In the genomic region with DNA sequence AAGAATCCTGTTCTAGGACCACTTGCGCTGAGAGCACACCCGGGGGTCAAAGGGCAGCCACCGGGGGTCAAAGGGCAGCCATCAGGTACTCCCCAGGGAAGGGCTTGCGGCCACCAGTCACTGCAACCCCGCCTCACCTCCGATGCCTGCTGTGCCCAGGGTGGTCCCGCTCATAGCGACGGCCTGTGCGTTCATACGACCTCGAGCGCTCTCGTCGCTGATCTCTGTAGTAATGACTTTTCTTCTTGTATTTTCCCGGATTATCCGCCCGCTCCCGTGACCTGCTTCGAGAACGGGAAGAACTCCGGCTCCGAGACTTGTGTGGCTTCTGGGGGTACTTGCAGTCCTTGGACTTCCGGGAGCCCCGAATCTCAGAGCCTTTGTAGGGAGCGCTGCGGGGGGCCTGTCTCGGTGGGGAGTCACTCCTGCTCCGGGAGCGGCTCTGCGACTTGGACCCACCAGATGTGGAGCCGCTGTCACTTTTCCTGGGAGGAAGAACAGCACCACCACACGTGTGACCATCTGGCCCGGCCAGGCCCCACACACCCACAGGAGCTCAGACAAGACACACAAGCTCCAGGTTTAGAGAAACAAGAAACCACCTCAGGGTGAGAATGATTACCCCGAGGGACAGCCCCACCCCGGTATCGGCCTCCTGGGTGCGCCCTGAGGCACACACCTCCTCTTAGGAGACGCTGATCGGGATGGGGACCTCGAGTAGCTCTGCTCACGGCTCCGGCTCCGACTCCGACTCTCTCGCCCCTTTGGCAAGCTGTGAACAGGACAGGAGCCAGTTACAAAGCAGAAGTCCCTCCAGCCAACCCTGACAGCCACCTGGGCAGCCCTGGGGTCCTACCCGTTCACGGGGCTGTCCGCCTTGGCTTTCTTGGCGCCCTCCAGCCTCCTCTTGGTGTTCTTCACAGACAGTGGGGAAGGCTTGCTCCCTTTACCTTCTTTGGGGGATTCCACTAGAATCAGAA, we compare ENCODE assay signal across 20 cellular contexts. TPM values are rescaled to one million over a fixed set of nuclear protein-coding genes. Genes with fewer than 3 reads are reported as not detected.
DNase-seq lines count a peak whose midpoint lies in the region; ATAC-seq, FAIRE-seq and TF ChIP-seq lines count a peak whose summit lies in the region.
"Had no signal": no experiment of that assay in that cellular context is flagged by ENCODE, and none has a peak within 500 bp of the region (broad histone marks: within the 10 kb centered on the region; RNA-seq: fewer than 3 reads in every experiment).

No MANE protein-coding gene starts in this region.

- H3K9me3 Mint-ChIP-seq in endothelial cell (ENCODE audit: unreplicated experiment) = no peaks in the 10 kb centered on the region
- H3K9me3 Mint-ChIP-seq: CD4-positive, alpha-beta memory T cell; HFFc6 had no signal

- H2AFZ ChIP-seq in K562 (ENCODE audit: low read depth, low read length) (no peak overlapping the region), neuronal stem cell (ENCODE audit: low read length) (no peak overlapping the region)

- H3K9ac ChIP-seq in K562 (ENCODE audit: insufficient read depth in 1 of 2, low read depth in 2 of 2, low read length in 2 of 2) = no peak overlapping the region
- H3K9ac ChIP-seq in neuronal stem cell (ENCODE audit: low read depth, low read length, poor library complexity) = no peak overlapping the region
- H3K9ac ChIP-seq: BLaER1, SK-N-SH had no signal

- H3K4me2 ChIP-seq in K562 (ENCODE audit: insufficient read depth, low read length) (no peak overlapping the region), neuronal stem cell (ENCODE audit: insufficient read depth, low read length, poor library complexity, severe bottlenecking) (no peak overlapping the region)
- H3K4me2 ChIP-seq: A549, BLaER1, SK-N-SH had no signal

- BruUV-seq in K562 (replicated peaks; lab: Mats Ljungman, UMichigan) = no TSS peak

- TF ChIP-seq POLR2A in GM12891 (IDR thresholded peaks at IDR 0.05; ENCODE audit: low read depth, low read length) = peak; percentile 20; the same call in 1 of the 2 replicates
- no peak for TF ChIP-seq POLR2A in K562 (conservative IDR thresholded peaks at IDR 0.05)

- H2BK5ac ChIP-seq in neuronal stem cell (ENCODE audit: low read length) = peak overlapping the region; percentile 7

- H2BK120ac ChIP-seq in neuronal stem cell (ENCODE audit: low read depth, low read length) = no peak overlapping the region

- intact Hi-C loops in K562 (cut with micrococcal nuclease) = no loop called here

- no peak overlapping the region for H4K91ac ChIP-seq in neuronal stem cell (ENCODE audit: low read depth, low read length, poor library complexity)

- CTCF ChIA-PET in K562 (lab: Yijun Ruan, JAX; ENCODE audit: low intra/inter-chr PET ratio) = no interaction called here

- no peak overlapping the region for H3K18ac ChIP-seq in neuronal stem cell (ENCODE audit: low read length)

- peaks cover 3% of the 10 kb centered on the region for H3K79me1 ChIP-seq in neuronal stem cell (ENCODE audit: low read depth, low read length)

- ATAC-seq in K562 = no peak
- ATAC-seq in GM19463 (IDR thresholded peaks at IDR 0.05; ENCODE audit: unreplicated experiment) = no peak
- ATAC-seq: A549 had no signal

- no peak overlapping the region for H2BK12ac ChIP-seq in neuronal stem cell (ENCODE audit: low read length)

- peaks cover 3% of the 10 kb centered on the region for H3K27me3 Mint-ChIP-seq in endothelial cell (ENCODE audit: unreplicated experiment)
- H3K27me3 Mint-ChIP-seq: CD4-positive, alpha-beta memory T cell had no signal

- no peaks in the 10 kb centered on the region for H3K27me3 ChIP-seq in K562 (ENCODE audit: control insufficient read depth in 2 of 2, insufficient read depth in 2 of 2, low read length in 2 of 2)
- H3K27me3 ChIP-seq in neuronal stem cell (ENCODE audit: control insufficient read depth in 3 of 3, insufficient read depth in 3 of 3, low read depth in 1 of 3, low read length in 3 of 3) = no peaks in the 10 kb centered on the region
- H3K27me3 ChIP-seq: BLaER1 had no signal

- H3K4ac ChIP-seq in neuronal stem cell (ENCODE audit: low read length) = no peak overlapping the region

- no peak for TF ChIP-seq CTCF in K562 (IDR thresholded peaks at IDR 0.05 in 2 of 3, conservative IDR thresholded peaks at IDR 0.05 in 1 of 3; ENCODE audit: insufficient read depth in 2 of 3, low read depth in 1 of 3, low read length in 3 of 3)
- TF ChIP-seq CTCF in endothelial cell (IDR thresholded peaks at IDR 0.05; ENCODE audit: unreplicated experiment) = no peak

- no peak overlapping the region for H4K8ac ChIP-seq in neuronal stem cell (ENCODE audit: low read depth, low read length)

- no peak overlapping the region for H2AK5ac ChIP-seq in neuronal stem cell (ENCODE audit: low read depth, low read length)

- H3K9me3 ChIP-seq in K562 (replicated peaks; ENCODE audit: control insufficient read depth, insufficient read depth, low read depth, low read length) (no peaks in the 10 kb centered on the region), neuronal stem cell (replicated peaks in 1 of 2; ENCODE audit: control insufficient read depth in 2 of 2, insufficient read depth in 1 of 2, low read depth in 1 of 2, low read length in 2 of 2) (peaks cover 0 to 10% of the 10 kb centered on the region in 2 donors)
- H3K9me3 ChIP-seq: A549, SK-N-SH had no signal

- H2BK15ac ChIP-seq in neuronal stem cell (ENCODE audit: low read length) = no peak overlapping the region

- H3K27ac ChIP-seq in K562 (ENCODE audit: extremely low read depth, low read depth, low read length) (no peak overlapping the region), neuronal stem cell (replicated peaks; ENCODE audit: low read length) (no peak overlapping the region)
- H3K27ac ChIP-seq: A549, BLaER1 had no signal

- H3K14ac ChIP-seq in neuronal stem cell (ENCODE audit: low read length) = no peak overlapping the region

- H3K4me3 Mint-ChIP-seq in endothelial cell (ENCODE audit: unreplicated experiment) = no peak overlapping the region
- H3K4me3 Mint-ChIP-seq: CD4-positive, alpha-beta memory T cell; HFFc6 had no signal

- DNase-seq in GM12891 (ENCODE audit: insufficient read length, low spot score) (no peak), K562 (ENCODE audit: extremely low read depth in 1 of 4, low spot score in 3 of 4) (peak in 1 of 4 experiments; percentile 42), neuronal stem cell (ENCODE audit: low spot score) (no peak), endothelial cell (ENCODE audit: low spot score) (no peak)
- DNase-seq: Calu3; CD4-positive, alpha-beta memory T cell; GF-D8; HFFc6; NCI-H1417 treated with DMSO at 0.1 percent for 48 hours; NCI-H1930; NCI-H226; NCI-H524; NCI-H82; OCI-M1; SHP77 treated with DMSO at 0.1 percent for 48 hours; SK-N-SH had no signal

- POLR2A ChIA-PET in K562 (lab: Yijun Ruan, JAX) = interaction anchor here (0.6 to 7.1 kb wide), 9 partner anchors 10 to 519 kb away, joined by 3 to 58 read pairs (median 3); partner anchors contain the start of genes AURKAIP1 and CCNL2

- H3K4me3 ChIP-seq in K562 (no peak overlapping the region), neuronal stem cell (ENCODE audit: low read length in 2 of 2) (no peak overlapping the region)
- H3K4me3 ChIP-seq: A549, BLaER1 had no signal

- in situ Hi-C loops in K562 (cut with MboI) = no loop called here

- TF ChIP-seq RAD21 in K562 (CRISPR knock-in tag; conservative IDR thresholded peaks at IDR 0.05 in 1 of 2, IDR thresholded peaks at IDR 0.05 in 1 of 2) = no peak

- 98% methylated on average over 47 of the region's 50 CpGs for WGBS in K562 (ENCODE audit: insufficient coverage, low coverage, missing lambda C conversion rate)
- no CpG with 5 or more reads among the region's 50 CpGs for WGBS in neuronal stem cell (ENCODE audit: extremely low coverage in 2 of 2, insufficient read length in 2 of 2, insufficient replicate concordance in 1 of 2), 2 donors

- peaks cover 5% of the 10 kb centered on the region for H3K4me1 Mint-ChIP-seq in endothelial cell (ENCODE audit: unreplicated experiment)

- 0 out of 3 replicates have a peak, but pooled peaks cover 5% of the 10 kb centered on the region for H3K79me2 ChIP-seq in K562 (ENCODE audit: control insufficient read depth, insufficient read depth, low read length)

- H3K23ac ChIP-seq in neuronal stem cell (ENCODE audit: low read depth, low read length, poor library complexity) = no peak overlapping the region

- H3K4me1 ChIP-seq in K562 (replicated peaks in 1 of 2; ENCODE audit: control insufficient read depth in 2 of 2, insufficient read depth in 2 of 2, low read length in 2 of 2) (peaks cover 6 to 12% of the 10 kb centered on the region in 2 experiments; a peak in 4 of 5 replicates), neuronal stem cell (ENCODE audit: control insufficient read depth in 2 of 2, insufficient read depth in 1 of 2, low read depth in 1 of 2, low read length in 2 of 2) (no peaks in the 10 kb centered on the region)
- H3K4me1 ChIP-seq: A549, BLaER1 had no signal

- no peak overlapping the region for H3K27ac Mint-ChIP-seq in endothelial cell (ENCODE audit: unreplicated experiment)
- H3K27ac Mint-ChIP-seq: HFFc6 had no signal

- no peaks in the 10 kb centered on the region for H4K20me1 ChIP-seq in K562 (replicated peaks; ENCODE audit: control insufficient read depth, insufficient read depth, low read length)

- FAIRE-seq in GM12891 (lab: Jason Lieb, UNC) = no peak
- no peak for FAIRE-seq in K562 (lab: Jason Lieb, UNC)
- FAIRE-seq: A549, H1 had no signal

- TF ChIP-seq EP300 in K562 (IDR thresholded peaks at IDR 0.05; ENCODE audit: low read length) = no peak

- H3K36me3 ChIP-seq in K562 (ENCODE audit: control insufficient read depth, insufficient read depth, low read length) (peaks cover 71% of the 10 kb centered on the region), neuronal stem cell (replicated peaks in 1 of 2; ENCODE audit: control insufficient read depth in 2 of 2, insufficient read depth in 2 of 2, low read length in 2 of 2) (peaks cover 51 to 74% of the 10 kb centered on the region in 2 donors)

- H3K36me3 Mint-ChIP-seq in endothelial cell (ENCODE audit: low read depth, unreplicated experiment) = peaks cover 46% of the 10 kb centered on the region

- no peaks in the 10 kb centered on the region for H3K9me1 ChIP-seq in K562 (ENCODE audit: control insufficient read depth, insufficient read depth, low read length)

RNA-seq across cellular contexts. Expression of gene CCNL2, which starts 11.7 kb away (rescaled TPM):
- 47.3 TPM for polyA plus RNA-seq in GM12891 (2012; ENCODE audit: low read depth, missing spikeins)
- 996 and 1,265 TPM in 2 replicates for total RNA-seq in K562 (2011; cell fraction: chromatin; rRNA removed; ENCODE audit: low replicate concordance)
- total RNA-seq in K562 (2011; cell fraction: nucleolus; rRNA removed) = 508 and 525 TPM in 2 replicates
- 788 and 831 TPM in 2 replicates for total RNA-seq in K562 (2011; cell fraction: nucleoplasm; rRNA removed)
- total RNA-seq in K562 (2014; rRNA removed) = 147 and 176 TPM in 2 replicates
- total RNA-seq in K562 (2014; rRNA removed; fragmentation: Illumina TruSeq; extraction: Trizol) = 65.1 and 66.7 TPM in 2 replicates
- 91.0 and 94.5 TPM in 2 replicates for total RNA-seq in K562 (2015; rRNA removed; fragmentation: Illumina TruSeq; extraction: Trizol)
- total RNA-seq in K562 (2021) = 141 and 167 TPM in 2 replicates
- 236 and 265 TPM in 2 replicates for polyA plus RNA-seq in K562 (2011; rRNA removed)
- 71.9 and 133 TPM in 2 replicates for polyA plus RNA-seq in K562 (2011; cell fraction: cytosol; rRNA removed)
- 2,539 and 2,548 TPM in 2 replicates for polyA plus RNA-seq in K562 (2011; cell fraction: nucleus; rRNA removed)
- 104 and 250 TPM in 2 replicates for polyA plus RNA-seq in K562 (2012)
- polyA plus RNA-seq in K562 (2014; fragmentation: Illumina TruSeq; extraction: Trizol) = 81.0 and 89.7 TPM in 2 replicates
- 1 to 10 TPM; 2.8 to 5.6 TPM for polyA plus RNA-seq in K562 (2014; fragmentation: Nextera tagmentation; extraction: Ambion mirVana)
- polyA plus RNA-seq in K562 (2014; rRNA removed) = 245 and 287 TPM in 2 replicates
- 70.2 and 76.2 TPM in 2 replicates for polyA minus RNA-seq in K562 (2011; rRNA and poly(A)+ RNA removed)
- 31.4 and 45.0 TPM in 2 replicates for polyA minus RNA-seq in K562 (2011; cell fraction: cytosol; rRNA and poly(A)+ RNA removed)
- 260 and 342 TPM in 2 replicates for polyA minus RNA-seq in K562 (2011; cell fraction: nucleus; rRNA and poly(A)+ RNA removed)
- polyA plus RNA-seq in neuronal stem cell (2013, experiment 1 of 2) = 91.8 TPM
- polyA plus RNA-seq in neuronal stem cell (2013, experiment 2 of 2) = 90.5 TPM
- 266 TPM for total RNA-seq in endothelial cell (ENCODE audit: unreplicated experiment)

RNA-seq across cellular contexts. Expression of gene AURKAIP1, which starts 12.4 kb away (rescaled TPM):
- 101 TPM for polyA plus RNA-seq in GM12891 (2012; ENCODE audit: low read depth, missing spikeins)
- total RNA-seq in K562 (2011; cell fraction: chromatin; rRNA removed; ENCODE audit: low replicate concordance) = 23.0 and 76.1 TPM in 2 replicates
- total RNA-seq in K562 (2011; cell fraction: nucleolus; rRNA removed) = 97.2 and 110 TPM in 2 replicates
- total RNA-seq in K562 (2011; cell fraction: nucleoplasm; rRNA removed) = 49.6 and 53.2 TPM in 2 replicates
- total RNA-seq in K562 (2014; rRNA removed) = 478 and 554 TPM in 2 replicates
- total RNA-seq in K562 (2014; rRNA removed; fragmentation: Illumina TruSeq; extraction: Trizol) = 19.4 and 34.6 TPM in 2 replicates
- 113 and 115 TPM in 2 replicates for total RNA-seq in K562 (2015; rRNA removed; fragmentation: Illumina TruSeq; extraction: Trizol)
- total RNA-seq in K562 (2021) = 346 and 388 TPM in 2 replicates
- 92.0 and 96.0 TPM in 2 replicates for polyA plus RNA-seq in K562 (2011; rRNA removed)
- 83.3 and 266 TPM in 2 replicates for polyA plus RNA-seq in K562 (2011; cell fraction: cytosol; rRNA removed)
- polyA plus RNA-seq in K562 (2011; cell fraction: nucleus; rRNA removed) = 80.6 and 118 TPM in 2 replicates
- polyA plus RNA-seq in K562 (2012) = 196 and 204 TPM in 2 replicates
- 66.4 and 151 TPM in 2 replicates for polyA plus RNA-seq in K562 (2014; fragmentation: Illumina TruSeq; extraction: Trizol)
- 10 to 100 TPM in 1 of 2 experiments, 1 to 10 TPM in 1; 7.8 to 32.9 TPM for polyA plus RNA-seq in K562 (2014; fragmentation: Nextera tagmentation; extraction: Ambion mirVana)
- 385 and 391 TPM in 2 replicates for polyA plus RNA-seq in K562 (2014; rRNA removed)
- polyA minus RNA-seq in K562 (2011; rRNA and poly(A)+ RNA removed) = 16.0 and 24.9 TPM in 2 replicates
- polyA minus RNA-seq in K562 (2011; cell fraction: cytosol; rRNA and poly(A)+ RNA removed) = 55.8 and 62.3 TPM in 2 replicates
- 24.6 and 29.9 TPM in 2 replicates for polyA minus RNA-seq in K562 (2011; cell fraction: nucleus; rRNA and poly(A)+ RNA removed)
- polyA plus RNA-seq in neuronal stem cell (2013, experiment 1 of 2) = 61.8 TPM
- polyA plus RNA-seq in neuronal stem cell (2013, experiment 2 of 2) = 60.5 TPM
- 128 TPM for total RNA-seq in endothelial cell (ENCODE audit: unreplicated experiment)

RNA-seq across cellular contexts. Expression of gene MRPL20, which starts 19.7 kb away (rescaled TPM):
- 199 TPM for polyA plus RNA-seq in GM12891 (2012; ENCODE audit: low read depth, missing spikeins)
- 98.1 and 170 TPM in 2 replicates for total RNA-seq in K562 (2011; cell fraction: chromatin; rRNA removed; ENCODE audit: low replicate concordance)
- 136 and 139 TPM in 2 replicates for total RNA-seq in K562 (2011; cell fraction: nucleolus; rRNA removed)
- 122 and 137 TPM in 2 replicates for total RNA-seq in K562 (2011; cell fraction: nucleoplasm; rRNA removed)
- total RNA-seq in K562 (2014; rRNA removed) = 352 and 355 TPM in 2 replicates
- total RNA-seq in K562 (2014; rRNA removed; fragmentation: Illumina TruSeq; extraction: Trizol) = 208 and 222 TPM in 2 replicates
- total RNA-seq in K562 (2015; rRNA removed; fragmentation: Illumina TruSeq; extraction: Trizol) = 205 and 216 TPM in 2 replicates
- 224 and 229 TPM in 2 replicates for total RNA-seq in K562 (2021)
- 144 and 187 TPM in 2 replicates for polyA plus RNA-seq in K562 (2011; rRNA removed)
- polyA plus RNA-seq in K562 (2011; cell fraction: cytosol; rRNA removed) = 164 and 188 TPM in 2 replicates
- polyA plus RNA-seq in K562 (2011; cell fraction: nucleus; rRNA removed) = 104 and 152 TPM in 2 replicates
- 195 and 375 TPM in 2 replicates for polyA plus RNA-seq in K562 (2012)
- 180 and 264 TPM in 2 replicates for polyA plus RNA-seq in K562 (2014; fragmentation: Illumina TruSeq; extraction: Trizol)
- polyA plus RNA-seq in K562 (2014; fragmentation: Nextera tagmentation; extraction: Ambion mirVana) = 100 to 1,000 TPM; 570 to 671 TPM
- 420 and 491 TPM in 2 replicates for polyA plus RNA-seq in K562 (2014; rRNA removed)
- polyA minus RNA-seq in K562 (2011; rRNA and poly(A)+ RNA removed) = 121 and 163 TPM in 2 replicates
- 99.9 and 107 TPM in 2 replicates for polyA minus RNA-seq in K562 (2011; cell fraction: cytosol; rRNA and poly(A)+ RNA removed)
- polyA minus RNA-seq in K562 (2011; cell fraction: nucleus; rRNA and poly(A)+ RNA removed) = 44.2 and 57.5 TPM in 2 replicates
- 132 TPM for polyA plus RNA-seq in neuronal stem cell (2013, experiment 1 of 2)
- polyA plus RNA-seq in neuronal stem cell (2013, experiment 2 of 2) = 135 TPM
- total RNA-seq in endothelial cell (ENCODE audit: unreplicated experiment) = 95.0 TPM

RNA-seq across cellular contexts. Expression of gene MXRA8, which starts 29.0 kb away (rescaled TPM):
- 2.3 TPM for polyA plus RNA-seq in GM12891 (2012; ENCODE audit: low read depth, missing spikeins)
- total RNA-seq in K562 (2011; cell fraction: chromatin; rRNA removed; ENCODE audit: low replicate concordance) = 12.2 and 30.9 TPM in 2 replicates
- total RNA-seq in K562 (2011; cell fraction: nucleolus; rRNA removed) = 39.7 and 42.5 TPM in 2 replicates
- total RNA-seq in K562 (2011; cell fraction: nucleoplasm; rRNA removed) = 29.8 and 30.7 TPM in 2 replicates
- total RNA-seq in K562 (2014; rRNA removed) (7.3 and 12.4 TPM in 2 replicates), K562 (2014; rRNA removed; fragmentation: Illumina TruSeq; extraction: Trizol) (2.1 and 2.7 TPM in 2 replicates), K562 (2015; rRNA removed; fragmentation: Illumina TruSeq; extraction: Trizol) (4.8 and 5.5 TPM in 2 replicates), K562 (2021) (9.1 and 10.8 TPM in 2 replicates), endothelial cell (ENCODE audit: unreplicated experiment) (0.64 TPM)
- polyA plus RNA-seq in K562 (2011; rRNA removed) (2.9 and 9.0 TPM in 2 replicates), K562 (2014; fragmentation: Illumina TruSeq; extraction: Trizol) (6.3 and 9.2 TPM in 2 replicates), K562 (2014; fragmentation: Nextera tagmentation; extraction: Ambion mirVana) (under 1 TPM; 0.66 to 0.83 TPM), K562 (2014; rRNA removed) (11.3 and 13.1 TPM in 2 replicates)
- 4.0 and 38.2 TPM in 2 replicates for polyA plus RNA-seq in K562 (2011; cell fraction: cytosol; rRNA removed)
- polyA plus RNA-seq in K562 (2011; cell fraction: nucleus; rRNA removed) = 18.3 and 101 TPM in 2 replicates
- 13.9 and 20.4 TPM in 2 replicates for polyA plus RNA-seq in K562 (2012)
- 0.75 and 3.0 TPM in 2 replicates for polyA minus RNA-seq in K562 (2011; rRNA and poly(A)+ RNA removed)
- 2.1 and 10.7 TPM in 2 replicates for polyA minus RNA-seq in K562 (2011; cell fraction: cytosol; rRNA and poly(A)+ RNA removed)
- polyA minus RNA-seq in K562 (2011; cell fraction: nucleus; rRNA and poly(A)+ RNA removed) = 1.4 and 8.2 TPM in 2 replicates
- polyA plus RNA-seq in neuronal stem cell (2013, experiment 1 of 2) = 14.0 TPM
- polyA plus RNA-seq in neuronal stem cell (2013, experiment 2 of 2) = 13.2 TPM
- total RNA-seq: Calu3 had no signal

RNA-seq across cellular contexts. Expression of gene ANKRD65, which starts 33.7 kb away (rescaled TPM):
- 0.87 TPM for polyA plus RNA-seq in GM12891 (2012; ENCODE audit: low read depth, missing spikeins)
- total RNA-seq in K562 (2011; cell fraction: chromatin; rRNA removed; ENCODE audit: low replicate concordance) = not detected in 2 replicates
- not detected in 2 replicates for total RNA-seq in K562 (2011; cell fraction: nucleolus; rRNA removed)
- 0.37 TPM in 1 of 2 replicates, not detected in the other for total RNA-seq in K562 (2011; cell fraction: nucleoplasm; rRNA removed)
- total RNA-seq in K562 (2014; rRNA removed) (not detected in 2 replicates), K562 (2014; rRNA removed; fragmentation: Illumina TruSeq; extraction: Trizol) (not detected in 2 replicates), K562 (2015; rRNA removed; fragmentation: Illumina TruSeq; extraction: Trizol) (not detected in 2 replicates), K562 (2021) (not detected in 2 replicates), endothelial cell (ENCODE audit: unreplicated experiment) (0.31 TPM)
- polyA plus RNA-seq in K562 (2011; rRNA removed) (not detected in 2 replicates), K562 (2014; fragmentation: Illumina TruSeq; extraction: Trizol) (not detected in 2 replicates), K562 (2014; fragmentation: Nextera tagmentation; extraction: Ambion mirVana) (not detected), K562 (2014; rRNA removed) (not detected in 2 replicates)
- polyA plus RNA-seq in K562 (2011; cell fraction: cytosol; rRNA removed) = not detected in 2 replicates
- not detected in 2 replicates for polyA plus RNA-seq in K562 (2011; cell fraction: nucleus; rRNA removed)
- polyA plus RNA-seq in K562 (2012) = 0.11 TPM in 1 of 2 replicates, not detected in the other
- not detected in 2 replicates for polyA minus RNA-seq in K562 (2011; rRNA and poly(A)+ RNA removed)
- not detected in 2 replicates for polyA minus RNA-seq in K562 (2011; cell fraction: cytosol; rRNA and poly(A)+ RNA removed)
- polyA minus RNA-seq in K562 (2011; cell fraction: nucleus; rRNA and poly(A)+ RNA removed) = not detected in 2 replicates
- 2.0 TPM for polyA plus RNA-seq in neuronal stem cell (2013, experiment 1 of 2)
- 2.0 TPM for polyA plus RNA-seq in neuronal stem cell (2013, experiment 2 of 2)
- total RNA-seq: Calu3; CD4-positive, alpha-beta memory T cell had no signal
- polyA plus RNA-seq: CD4-positive, alpha-beta memory T cell had no signal
